ENCODE assay signal across 26 cellular contexts in the genomic region with DNA sequence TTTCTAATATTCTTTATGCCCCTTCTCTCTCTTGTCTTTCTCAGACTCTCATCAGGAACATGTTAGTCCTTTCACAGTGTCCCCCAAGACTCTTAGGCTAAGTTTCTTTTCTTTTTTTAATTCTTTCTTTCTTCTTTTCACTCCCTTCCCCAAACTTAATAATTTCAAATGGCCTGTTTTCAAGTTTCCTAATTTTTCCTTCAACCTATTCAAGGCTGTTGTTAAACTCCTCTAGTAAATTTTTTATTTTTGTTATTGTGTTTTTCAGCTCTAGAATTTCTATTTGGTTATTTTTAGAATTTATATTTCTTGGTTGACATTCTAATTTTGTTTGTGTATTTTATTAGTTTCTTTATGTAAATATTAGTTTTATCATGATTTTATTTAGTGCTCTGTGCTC.
"Had no signal": no experiment of that assay in that cellular context is flagged by ENCODE, and none has a peak within 500 bp of the region (broad histone marks: within the 10 kb centered on the region; RNA-seq: fewer than 3 reads in every experiment).

No MANE protein-coding gene starts in this region.

- H3K4me3 ChIP-seq: coronary artery, dorsolateral prefrontal cortex, esophagus squamous epithelium, heart right ventricle, left lung, lower lobe of right lung, mucosa of descending colon had no signal

- H3K27ac ChIP-seq: coronary artery, dorsolateral prefrontal cortex, epithelial cell of prostate, esophagus squamous epithelium, heart right ventricle, left lung, lower lobe of right lung had no signal

- FAIRE-seq: colon had no signal

- DNase-seq: dermis blood vessel endothelial cell; dorsolateral prefrontal cortex; effector CD4-positive, alpha-beta T cell; effector memory CD4-positive, alpha-beta T cell; erythroblast; esophagus squamous epithelium; foreskin fibroblast; foreskin melanocyte; glutamatergic neuron; head of caudate nucleus; heart right ventricle; hippocampal formation; immature natural killer cell; islet precursor cell; left cardiac atrium; left lung; left ventricle myocardium superior; lower lobe of right lung; mesenchymal stem cell; mucosa of descending colon; naive B cell; naive thymus-derived CD8-positive, alpha-beta T cell had no signal

- H3K27me3 ChIP-seq: dorsolateral prefrontal cortex, esophagus squamous epithelium, heart right ventricle, left lung had no signal

- H3K36me3 ChIP-seq: esophagus squamous epithelium, heart right ventricle, left lung, lower lobe of right lung had no signal

- H3K4me1 ChIP-seq: esophagus squamous epithelium, heart right ventricle, left lung, lower lobe of right lung had no signal

- ATAC-seq: esophagus mucosa; heart right ventricle; left cardiac atrium; left lung; left ventricle myocardium superior; lower lobe of right lung; mucosa of descending colon; naive thymus-derived CD8-positive, alpha-beta T cell had no signal
